Comparison of ENCODE assay signal across 1 cellular context in genomic region chr7:149125189-149125863, GRCh38.
TF ChIP-seq lines count a peak whose summit lies in the region.

No MANE protein-coding gene starts in this region.

TF ChIP-seq in SK-N-SH, 30 proteins besides CTCF, POLR2A, EP300 and RAD21 (continued from another document):
- TF ChIP-seq, protein P1, sequence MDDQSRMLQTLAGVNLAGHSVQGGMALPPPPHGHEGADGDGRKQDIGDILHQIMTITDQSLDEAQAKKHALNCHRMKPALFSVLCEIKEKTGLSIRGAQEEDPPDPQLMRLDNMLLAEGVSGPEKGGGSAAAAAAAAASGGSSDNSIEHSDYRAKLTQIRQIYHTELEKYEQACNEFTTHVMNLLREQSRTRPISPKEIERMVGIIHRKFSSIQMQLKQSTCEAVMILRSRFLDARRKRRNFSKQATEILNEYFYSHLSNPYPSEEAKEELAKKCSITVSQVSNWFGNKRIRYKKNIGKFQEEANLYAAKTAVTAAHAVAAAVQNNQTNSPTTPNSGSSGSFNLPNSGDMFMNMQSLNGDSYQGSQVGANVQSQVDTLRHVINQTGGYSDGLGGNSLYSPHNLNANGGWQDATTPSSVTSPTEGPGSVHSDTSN (IDR thresholded peaks at IDR 0.05) = no peak
- no peak for TF ChIP-seq RXRA (IDR thresholded peaks at IDR 0.05; ENCODE audit: borderline replicate concordance, low read depth)
- no peak for TF ChIP-seq EZH2phosphoT487 (IDR thresholded peaks at IDR 0.05; ENCODE audit: borderline replicate concordance, low read depth)
- TF ChIP-seq SMC3 (IDR thresholded peaks at IDR 0.05; ENCODE audit: low read depth, low read length) = no peak
- no peak for TF ChIP-seq YY1 (IDR thresholded peaks at IDR 0.05; ENCODE audit: low read depth)
- TF ChIP-seq MXI1 (IDR thresholded peaks at IDR 0.05; ENCODE audit: low read depth, low read length) = no peak
- TF ChIP-seq GABPA (IDR thresholded peaks at IDR 0.05; ENCODE audit: low read depth) = no peak
TF ChIP-seq in SK-N-SH: peak in this region for 0.
